ENCODE assay signal across 11 cellular contexts in genomic region chr11:62392944-62393628, GRCh38. TPM values are rescaled to one million over a fixed set of nuclear protein-coding genes. Genes with fewer than 3 reads are reported as not detected.
DNase-seq lines count a peak whose midpoint lies in the region; ATAC-seq, FAIRE-seq and TF ChIP-seq lines count a peak whose summit lies in the region.
"Had no signal": no experiment of that assay in that cellular context is flagged by ENCODE, and none has a peak within 500 bp of the region (broad histone marks: within the 10 kb centered on the region; RNA-seq: fewer than 3 reads in every experiment).

No MANE protein-coding gene starts in this region.

- no peak overlapping the region for H2BK12ac ChIP-seq in H1 (ENCODE audit: low read depth, low read length)

- 83% methylated on average over 15 of the region's 15 CpGs; no CpG with 5 or more reads in 1 of the 2 experiments for WGBS in H1 (ENCODE audit: extremely low coverage in 1 of 2, insufficient coverage in 1 of 2, insufficient read length in 1 of 2, insufficient replicate concordance in 2 of 2, low coverage in 1 of 2, low lambda C conversion rate in 2 of 2, missing lambda C conversion rate in 1 of 2), 2 experiments

- no peak overlapping the region for H2BK120ac ChIP-seq in H1 (replicated peaks; ENCODE audit: low read depth, low read length)

- H3K18ac ChIP-seq in H1 (ENCODE audit: extremely low read depth, low read length), result no peak overlapping the region

- peak; percentile 49 to 50 for ATAC-seq in activated naive CD4-positive, alpha-beta T cell treated with anti-CD3 and anti-CD28 coated beads, Interleukin-2, amount 50 U/mL, for 72 hours
- ATAC-seq in GM19035 (IDR thresholded peaks at IDR 0.05; ENCODE audit: unreplicated experiment) (no peak), HG03378 (IDR thresholded peaks at IDR 0.05; ENCODE audit: unreplicated experiment) (no peak)

- no peak overlapping the region for H3K27ac Mint-ChIP-seq in activated naive CD4-positive, alpha-beta T cell treated with anti-CD3 and anti-CD28 coated beads, Interleukin-2, amount 50 U/mL, for 72 hours

- H3K36me3 Mint-ChIP-seq in activated naive CD4-positive, alpha-beta T cell treated with anti-CD3 and anti-CD28 coated beads, Interleukin-2, amount 50 U/mL, for 72 hours, result no peaks in the 10 kb centered on the region

- no peak overlapping the region for H2AFZ ChIP-seq in OCI-LY1 (ENCODE audit: low read length)
- no peak overlapping the region for H2AFZ ChIP-seq in H1 (ENCODE audit: low read length)

- H4K20me1 ChIP-seq in OCI-LY1 (ENCODE audit: insufficient read depth, low read length), result no peaks in the 10 kb centered on the region
- H4K20me1 ChIP-seq in H1 (replicated peaks in 1 of 2; ENCODE audit: control insufficient read depth in 1 of 2, insufficient read depth in 2 of 2, low read length in 2 of 2), result no peaks in the 10 kb centered on the region

- H3K4me2 ChIP-seq in OCI-LY1 (ENCODE audit: low read length), result no peak overlapping the region
- H3K4me2 ChIP-seq in H1 (ENCODE audit: insufficient read depth in 1 of 2, low read depth in 2 of 2, low read length in 2 of 2), result no peak overlapping the region

- TF ChIP-seq CTCF in OCI-LY1 (IDR thresholded peaks at IDR 0.05; ENCODE audit: low read length), result peak; percentile 67
- TF ChIP-seq CTCF in H1 (IDR thresholded peaks at IDR 0.05; ENCODE audit: control extremely low read depth in 1 of 3, insufficient read depth in 1 of 3, low read depth in 1 of 3, low read length in 3 of 3), result peak in 2 of 3 experiments; percentile 6 to 21; a peak in 2 of 4 replicates
- TF ChIP-seq CTCF in vagina (IDR thresholded peaks at IDR 0.05), result no peak

- POLR2A ChIA-PET in H1 (lab: Charles Lee; ENCODE audit: partially characterized antibody), result interaction anchor here (0.6 to 1.6 kb wide), 4 partner anchors 167 to 295 kb away, joined by 3 to 4 read pairs (median 4); partner anchors contain the start of gene EEF1G

- H3K27ac ChIP-seq in OCI-LY1 (ENCODE audit: low read depth, low read length, poor library complexity, severe bottlenecking) (no peak overlapping the region), H1 (ENCODE audit: low read depth, low read length) (no peak overlapping the region), vagina (peak overlapping the region; percentile 29)

- no peak for TF ChIP-seq EP300 in H1 (IDR thresholded peaks at IDR 0.05; ENCODE audit: borderline replicate concordance in 1 of 2, low read depth in 2 of 2, low read length in 2 of 2)

- H3K27me3 ChIP-seq in OCI-LY1 (ENCODE audit: insufficient read depth, low read length) (peaks cover 6% of the 10 kb centered on the region; the same call in 1 of the 2 replicates), H1 (replicated peaks in 1 of 4; ENCODE audit: control insufficient read depth in 3 of 4, extremely low read depth in 1 of 4, insufficient read depth in 3 of 4, low read length in 3 of 4) (no peaks in the 10 kb centered on the region), vagina (no peaks in the 10 kb centered on the region)
- H3K27me3 ChIP-seq: dorsolateral prefrontal cortex had no signal

- H3K4me1 ChIP-seq in OCI-LY1 (ENCODE audit: insufficient read depth, low read length, severe bottlenecking) (no peaks in the 10 kb centered on the region), H1 (replicated peaks in 1 of 4; ENCODE audit: control insufficient read depth in 3 of 4, insufficient read depth in 4 of 4, low read length in 3 of 4) (peaks cover 3 to 6% (median 4%) of the 10 kb centered on the region in 4 experiments; a peak in 5 of 7 replicates), vagina (peaks cover 46% of the 10 kb centered on the region)

- DNase-seq in activated naive CD4-positive, alpha-beta T cell treated with anti-CD3 and anti-CD28 coated beads, Interleukin-2, amount 50 U/mL, for 72 hours (ENCODE audit: low spot score in 2 of 2), result no peak
- DNase-seq in activated naive CD4-positive, alpha-beta T cell (lab: John Stamatoyannopoulos, UW), result no peak
- DNase-seq in H1 (ENCODE audit: low read depth in 1 of 2, low spot score in 2 of 2) (no peak), vagina (ENCODE audit: extremely low spot score in 2 of 2) (no peak), head of caudate nucleus (no peak)

- H2AK5ac ChIP-seq in H1 (ENCODE audit: low read depth, low read length), result no peak overlapping the region

- no peaks in the 10 kb centered on the region for H3K79me1 ChIP-seq in H1 (ENCODE audit: low read depth, low read length)

- intact Hi-C loops in vagina (cut with DNase I), result loop anchor here (10.0 kb wide), 1 partner anchor 312 kb away; the partner anchor contains the start of genes BSCL2 and GNG3
- intact Hi-C loops in head of caudate nucleus (cut with DNase I), result loop anchor here (10.0 kb wide), 2 partner anchors 152 to 312 kb away; partner anchors contain the start of genes AHNAK, BSCL2 and GNG3

- no peaks in the 10 kb centered on the region for H3F3A ChIP-seq in OCI-LY1 (ENCODE audit: insufficient read depth, low read length)

- no peaks in the 10 kb centered on the region for H3K9me2 ChIP-seq in OCI-LY1 (ENCODE audit: low read depth, low read length)

- no peak for FAIRE-seq in H1 (lab: Jason Lieb, UNC)

- CTCF ChIA-PET in H1 (lab: Charles Lee; ENCODE audit: partially characterized antibody), result interaction anchor here (0.6 to 8.6 kb wide), 19 partner anchors 11 to 394 kb away, joined by 3 to 113 read pairs (median 7); partner anchors contain the start of genes AHNAK, SCGB1A1 and TMEM179B

- no peak overlapping the region for H4K8ac ChIP-seq in H1 (ENCODE audit: extremely low read depth, insufficient read depth, low read length)

- H3K4me3 ChIP-seq in OCI-LY1 (ENCODE audit: low read depth, low read length, poor library complexity, severe bottlenecking), result no peak overlapping the region
- H3K4me3 ChIP-seq in H1 (ENCODE audit: extremely low read depth in 1 of 4, insufficient read depth in 2 of 4, low read depth in 3 of 4, low read length in 4 of 4), result no peak overlapping the region
- no peak overlapping the region for H3K4me3 ChIP-seq in vagina
- H3K4me3 ChIP-seq: dorsolateral prefrontal cortex had no signal

- TF ChIP-seq RAD21 in H1 (IDR thresholded peaks at IDR 0.05 in 1 of 2, conservative IDR thresholded peaks at IDR 0.05 in 1 of 2; ENCODE audit: low read depth in 2 of 2, low read length in 2 of 2), result no peak

- no peak overlapping the region for H2BK15ac ChIP-seq in H1 (ENCODE audit: low read length)

- no peak overlapping the region for H3K4ac ChIP-seq in H1 (replicated peaks; ENCODE audit: insufficient read length, low read depth, low read length)

- H3K36me3 ChIP-seq in OCI-LY1 (ENCODE audit: insufficient read depth, low read length), result no peaks in the 10 kb centered on the region
- no peaks in the 10 kb centered on the region for H3K36me3 ChIP-seq in H1 (ENCODE audit: control insufficient read depth in 2 of 4, insufficient read depth in 4 of 4, low read length in 3 of 4)
- no peaks in the 10 kb centered on the region for H3K36me3 ChIP-seq in vagina

- TF ChIP-seq POLR2A in H1 (IDR thresholded peaks at IDR 0.05; ENCODE audit: control extremely low read depth in 1 of 2, low read depth in 2 of 2, low read length in 2 of 2) (no peak), vagina (IDR thresholded peaks at IDR 0.05) (no peak)

- H3K79me2 ChIP-seq in OCI-LY1 (ENCODE audit: insufficient read depth, low read length) (no peaks in the 10 kb centered on the region), H1 (ENCODE audit: control insufficient read depth in 1 of 2, insufficient read depth in 2 of 2, low read length in 2 of 2) (no peaks in the 10 kb centered on the region)

- no peak overlapping the region for H3K23ac ChIP-seq in H1 (ENCODE audit: insufficient read length)

- H3K9me3 Mint-ChIP-seq in activated naive CD4-positive, alpha-beta T cell treated with anti-CD3 and anti-CD28 coated beads, Interleukin-2, amount 50 U/mL, for 72 hours, result no peaks in the 10 kb centered on the region

- H3K9ac ChIP-seq in OCI-LY1 (ENCODE audit: low read length) (no peak overlapping the region), H1 (replicated peaks in 1 of 4; ENCODE audit: extremely low read depth in 1 of 4, low read depth in 3 of 4, low read length in 3 of 4) (no peak overlapping the region)

- H3K56ac ChIP-seq in H1 (replicated peaks; ENCODE audit: insufficient read length, low read depth, low read length), result no peak overlapping the region

- H4K91ac ChIP-seq in H1 (replicated peaks; ENCODE audit: insufficient read length, low read length), result no peak overlapping the region

- H4K5ac ChIP-seq in H1 (ENCODE audit: insufficient read length, low read depth, low read length), result no peak overlapping the region

- no peaks in the 10 kb centered on the region for H3K9me3 ChIP-seq in OCI-LY1 (ENCODE audit: low read length)
- no peaks in the 10 kb centered on the region for H3K9me3 ChIP-seq in H1 (ENCODE audit: insufficient read depth in 2 of 2, low read depth in 1 of 2, low read length in 1 of 2)
- no peaks in the 10 kb centered on the region for H3K9me3 ChIP-seq in vagina

- H2BK20ac ChIP-seq in H1 (ENCODE audit: low read length), result no peak overlapping the region

- H3K14ac ChIP-seq in H1 (ENCODE audit: insufficient read length), result no peak overlapping the region

- no peak overlapping the region for H2BK5ac ChIP-seq in H1 (ENCODE audit: low read depth, low read length)

- no peaks in the 10 kb centered on the region for H3K23me2 ChIP-seq in H1 (ENCODE audit: low read depth, low read length)

RNA-seq across cellular contexts. Expression of gene SCGB1A1, which starts 25.7 kb away (rescaled TPM):
- not detected for total RNA-seq in activated naive CD4-positive, alpha-beta T cell treated with anti-CD3 and anti-CD28 coated beads, Interleukin-2, amount 50 U/mL, for 72 hours
- not detected in 2 replicates for total RNA-seq in H1 (2021; fragmentation: NEBNext Ultra II Directional; extraction: Animal tissue kit (Norgen Biotek cat#: 25700))
- not detected in 2 replicates for polyA plus RNA-seq in H1 (2011; rRNA removed)
- not detected for polyA plus RNA-seq in H1 (2011; cell fraction: cytosol; rRNA removed)
- polyA plus RNA-seq in H1 (2011; cell fraction: nucleus; rRNA removed), result not detected
- polyA plus RNA-seq in H1 (2012, experiment 1 of 2), result not detected in 4 replicates
- not detected for polyA plus RNA-seq in H1 (2012, experiment 2 of 2)
- polyA plus RNA-seq in H1 (2013, experiment 1 of 2), result not detected
- not detected for polyA plus RNA-seq in H1 (2013, experiment 2 of 2)
- not detected in 2 replicates for polyA minus RNA-seq in H1 (2011; rRNA and poly(A)+ RNA removed)
- not detected for polyA minus RNA-seq in H1 (2011; cell fraction: cytosol; rRNA and poly(A)+ RNA removed)
- not detected for polyA minus RNA-seq in H1 (2011; cell fraction: nucleus; rRNA and poly(A)+ RNA removed)
- total RNA-seq in vagina, result not detected
- total RNA-seq: myocyte; T-helper 1 cell treated with Interleukin-12 subunit alpha and Interleukin-12 subunit beta and Interleukin-4 antibody, amounts not matched to agents 30 ng/mL and 1 ng/mL, for 36 hours had no signal

RNA-seq across cellular contexts. Expression of gene ASRGL1, which starts 55.8 kb away (rescaled TPM):
- 1 to 10 TPM; 5.5 to 8.1 TPM for total RNA-seq in activated naive CD4-positive, alpha-beta T cell treated with anti-CD3 and anti-CD28 coated beads, Interleukin-2, amount 50 U/mL, for 72 hours
- total RNA-seq in H1 (2021; fragmentation: NEBNext Ultra II Directional; extraction: Animal tissue kit (Norgen Biotek cat#: 25700)), result 23.5 and 27.2 TPM in 2 replicates
- 19.9 and 24.0 TPM in 2 replicates for polyA plus RNA-seq in H1 (2011; rRNA removed)
- polyA plus RNA-seq in H1 (2011; cell fraction: cytosol; rRNA removed), result 35.0 TPM
- polyA plus RNA-seq in H1 (2011; cell fraction: nucleus; rRNA removed), result 31.5 TPM
- polyA plus RNA-seq in H1 (2012, experiment 1 of 2), result 23.4 to 31.1 TPM (median 26.9 TPM) in 4 replicates
- 9.3 TPM for polyA plus RNA-seq in H1 (2012, experiment 2 of 2)
- polyA plus RNA-seq in H1 (2013, experiment 1 of 2), result 23.8 TPM
- polyA plus RNA-seq in H1 (2013, experiment 2 of 2), result 25.9 TPM
- 17.4 and 22.0 TPM in 2 replicates for polyA minus RNA-seq in H1 (2011; rRNA and poly(A)+ RNA removed)
- 11.4 TPM for polyA minus RNA-seq in H1 (2011; cell fraction: cytosol; rRNA and poly(A)+ RNA removed)
- polyA minus RNA-seq in H1 (2011; cell fraction: nucleus; rRNA and poly(A)+ RNA removed), result 19.1 TPM
- 5.6 TPM for total RNA-seq in vagina
- total RNA-seq: myocyte had no signal

Comparison
In these comparisons a context has a peak if more than half of its experiments do, and no peak if none do; other contexts are left out.
1. ATAC-seq: peak in activated naive CD4-positive, alpha-beta T cell treated with anti-CD3 and anti-CD28 coated beads, Interleukin-2, amount 50 U/mL, for 72 hours (2 of 2); none in GM19035 (single experiment) and HG03378 (single experiment).
2. CTCF ChIP-seq: peak in OCI-LY1 (single experiment) and H1 (2 of 3); none in vagina (0 of 3).